8 cellular contexts compared by ENCODE assay signal in the genomic region with DNA sequence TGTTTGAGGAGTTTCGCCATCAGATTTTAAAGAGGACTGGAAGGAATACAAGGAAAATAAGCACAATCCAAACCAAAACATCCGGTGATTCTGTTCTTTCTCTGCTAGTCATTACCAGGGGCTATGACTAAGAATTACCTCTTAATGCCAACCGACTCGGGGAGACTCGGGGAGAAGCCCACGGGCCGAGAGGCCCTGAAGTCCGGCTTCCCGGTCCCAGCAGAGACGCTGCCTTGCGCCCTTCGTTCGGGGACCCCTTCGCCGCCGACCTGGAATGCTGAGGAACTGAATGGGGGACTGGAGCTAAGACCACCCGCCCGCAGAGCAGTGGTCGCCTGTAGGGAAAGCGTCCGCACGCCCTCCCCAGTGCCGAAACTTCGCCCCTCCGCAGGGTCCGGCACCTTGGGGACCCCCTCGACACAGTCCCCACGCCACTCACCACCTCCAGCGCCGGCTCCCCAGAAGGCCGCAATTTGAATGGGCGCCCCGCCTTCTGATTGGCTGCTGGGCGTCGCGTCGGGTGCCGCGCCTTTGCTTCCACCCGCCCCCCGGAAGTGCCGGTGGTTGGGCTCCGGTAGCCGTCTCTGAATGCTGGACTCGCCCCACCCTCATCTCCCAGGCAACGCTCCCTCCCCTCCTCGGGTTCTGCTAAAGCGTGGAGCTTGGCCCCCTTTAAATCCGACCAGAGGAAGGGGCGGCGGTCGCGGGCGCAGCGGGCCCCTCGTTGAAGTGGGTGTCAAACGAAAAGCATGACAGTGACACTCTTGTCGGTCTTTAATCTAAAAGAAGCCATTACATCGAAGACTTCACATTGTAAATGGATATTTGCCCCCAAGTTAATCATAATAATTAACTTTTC. TPM values are rescaled to one million over a fixed set of nuclear protein-coding genes. Genes with fewer than 3 reads are reported as not detected.
DNase-seq lines count a peak whose midpoint lies in the region; ATAC-seq, FAIRE-seq and TF ChIP-seq lines count a peak whose summit lies in the region.

A gene with protein sequence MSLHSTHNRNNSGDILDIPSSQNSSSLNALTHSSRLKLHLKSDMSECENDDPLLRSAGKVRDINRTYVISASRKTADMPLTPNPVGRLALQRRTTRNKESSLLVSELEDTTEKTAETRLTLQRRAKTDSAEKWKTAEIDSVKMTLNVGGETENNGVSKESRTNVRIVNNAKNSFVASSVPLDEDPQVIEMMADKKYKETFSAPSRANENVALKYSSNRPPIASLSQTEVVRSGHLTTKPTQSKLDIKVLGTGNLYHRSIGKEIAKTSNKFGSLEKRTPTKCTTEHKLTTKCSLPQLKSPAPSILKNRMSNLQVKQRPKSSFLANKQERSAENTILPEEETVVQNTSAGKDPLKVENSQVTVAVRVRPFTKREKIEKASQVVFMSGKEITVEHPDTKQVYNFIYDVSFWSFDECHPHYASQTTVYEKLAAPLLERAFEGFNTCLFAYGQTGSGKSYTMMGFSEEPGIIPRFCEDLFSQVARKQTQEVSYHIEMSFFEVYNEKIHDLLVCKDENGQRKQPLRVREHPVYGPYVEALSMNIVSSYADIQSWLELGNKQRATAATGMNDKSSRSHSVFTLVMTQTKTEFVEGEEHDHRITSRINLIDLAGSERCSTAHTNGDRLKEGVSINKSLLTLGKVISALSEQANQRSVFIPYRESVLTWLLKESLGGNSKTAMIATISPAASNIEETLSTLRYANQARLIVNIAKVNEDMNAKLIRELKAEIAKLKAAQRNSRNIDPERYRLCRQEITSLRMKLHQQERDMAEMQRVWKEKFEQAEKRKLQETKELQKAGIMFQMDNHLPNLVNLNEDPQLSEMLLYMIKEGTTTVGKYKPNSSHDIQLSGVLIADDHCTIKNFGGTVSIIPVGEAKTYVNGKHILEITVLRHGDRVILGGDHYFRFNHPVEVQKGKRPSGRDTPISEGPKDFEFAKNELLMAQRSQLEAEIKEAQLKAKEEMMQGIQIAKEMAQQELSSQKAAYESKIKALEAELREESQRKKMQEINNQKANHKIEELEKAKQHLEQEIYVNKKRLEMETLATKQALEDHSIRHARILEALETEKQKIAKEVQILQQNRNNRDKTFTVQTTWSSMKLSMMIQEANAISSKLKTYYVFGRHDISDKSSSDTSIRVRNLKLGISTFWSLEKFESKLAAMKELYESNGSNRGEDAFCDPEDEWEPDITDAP (N-terminal part only) (minus strand): TSS at position 479 of the 859 bp plus-strand sequence. CDS start 2,028 bp downstream, outside the sequence.

- DNase-seq in AG09319 (ENCODE audit: extremely low read depth, low read depth): peak; percentile 55
- DNase-seq in NCI-H345 (lab: John Stamatoyannopoulos, UW): peak; percentile 97
- peak; percentile 95 for DNase-seq in WTC11 (ENCODE audit: low spot score)
- DNase-seq in central memory CD4-positive, alpha-beta T cell: peak; percentile 89
- DNase-seq in keratinocyte (ENCODE audit: low read depth, low spot score): peak; percentile 44
- peak; percentile 96 for DNase-seq in stimulated activated CD4-positive, alpha-beta T cell treated with anti-CD3 and anti-CD28 coated beads, Interleukin-15, amount 100 ng/mL, for 24 hours

- ATAC-seq in GM19025 (IDR thresholded peaks at IDR 0.05; ENCODE audit: low read depth, unreplicated experiment) (peak; percentile 97), HG03280 (IDR thresholded peaks at IDR 0.05; ENCODE audit: unreplicated experiment) (peak; percentile 94), WTC11 (peak; percentile 99)

- peak within 1 kb of the TSS; percentile 98 for H3K9ac ChIP-seq in keratinocyte (ENCODE audit: control insufficient read depth, extremely low read depth, insufficient read depth, low read length)

- no peak for TF ChIP-seq CTCF in AG09319 (IDR thresholded peaks at IDR 0.05; ENCODE audit: low read depth, low read length)
- TF ChIP-seq CTCF in WTC11 (IDR thresholded peaks at IDR 0.05): no peak
- no peak for TF ChIP-seq CTCF in keratinocyte (optimal IDR thresholded peaks at IDR 0.05 in 1 of 3, IDR thresholded peaks at IDR 0.05 in 1 of 3, conservative IDR thresholded peaks at IDR 0.05 in 1 of 3; ENCODE audit: extremely low read depth in 1 of 3, insufficient read depth in 2 of 3, low read length in 3 of 3)

- CTCF ChIA-PET in WTC11 (lab: Charles Lee): interaction anchor here (0.6 to 5.1 kb wide), 6 partner anchors 49 to 499 kb away, joined by 3 to 40 read pairs (median 4); a partner anchor contains a TSS

- H3K9me3 ChIP-seq in keratinocyte (ENCODE audit: control insufficient read depth, low read depth, low read length): no peaks in the 10 kb centered on the region

- H3K36me3 Mint-ChIP-seq in WTC11: peaks cover 21% of the 10 kb centered on the region

- POLR2A ChIA-PET in WTC11 (lab: Charles Lee): interaction anchor here (0.6 to 1.0 kb wide), 3 partner anchors 49 to 268 kb away, joined by 3 to 8 read pairs (median 3); a partner anchor contains a TSS

- peaks cover 0 to 4% of the 10 kb centered on the region in 2 experiments for H3K36me3 ChIP-seq in keratinocyte (ENCODE audit: control insufficient read depth in 2 of 2, extremely low read depth in 1 of 2, insufficient read depth in 2 of 2, low read length in 2 of 2)

- peak within 1 kb of the TSS; percentile 90 for H2AFZ ChIP-seq in keratinocyte (ENCODE audit: control insufficient read depth, low read length)

- dilution Hi-C loops in keratinocyte (cut with MboI; ENCODE audit: extremely low pct_ligation_motif_present, low sequenced_read_pairs): loop anchor here (25.0 kb wide), 1 partner anchor 167 kb away; no protein-coding TSS in a partner anchor

- no peaks in the 10 kb centered on the region for H3K9me1 ChIP-seq in keratinocyte (ENCODE audit: control insufficient read depth, extremely low read depth, insufficient read depth, low read length)

- H3K27me3 Mint-ChIP-seq in WTC11 (ENCODE audit: low read depth): no peaks in the 10 kb centered on the region

- H3K4me1 Mint-ChIP-seq in WTC11: peaks cover 24% of the 10 kb centered on the region

- H3K27ac ChIP-seq in keratinocyte (ENCODE audit: control insufficient read depth, insufficient read depth, low read length): peak within 1 kb of the TSS; percentile 97

- no peak for FAIRE-seq in keratinocyte (lab: Jason Lieb, UNC)

- H3K9me3 Mint-ChIP-seq in WTC11: no peaks in the 10 kb centered on the region

- H3K4me3 ChIP-seq in keratinocyte (ENCODE audit: control insufficient read depth in 2 of 3, extremely low read depth in 1 of 3, insufficient read depth in 2 of 3, low read depth in 1 of 3, low read length in 3 of 3): peak within 1 kb of the TSS; percentile 80 to 90 (median 89)

- H4K20me1 ChIP-seq in keratinocyte (ENCODE audit: control insufficient read depth, extremely low read depth, insufficient read depth, low read length): peaks cover 3% of the 10 kb centered on the region

- H3K4me1 ChIP-seq in keratinocyte (ENCODE audit: control insufficient read depth, extremely low read depth, insufficient read depth, low read length): peaks cover 25% of the 10 kb centered on the region

- H3K27ac Mint-ChIP-seq in WTC11: peak within 1 kb of the TSS; percentile 87

- peaks cover 12% of the 10 kb centered on the region for H3K79me2 ChIP-seq in keratinocyte (ENCODE audit: control insufficient read depth, insufficient read depth, low read length)

- H3K4me3 Mint-ChIP-seq in WTC11: peak within 1 kb of the TSS; percentile 96

- no peaks in the 10 kb centered on the region for H3K27me3 ChIP-seq in keratinocyte (ENCODE audit: control insufficient read depth, extremely low read depth, insufficient read depth, low read length)

- peak within 1 kb of the TSS; percentile 95 for H3K4me2 ChIP-seq in keratinocyte (ENCODE audit: control insufficient read depth, extremely low read depth, insufficient read depth, low read depth, low read length)

TF ChIP-seq in WTC11, 78 proteins besides CTCF, POLR2A, EP300 and RAD21 (continues in another document):
- TF ChIP-seq SMAD3 (CRISPR knock-in tag; IDR thresholded peaks at IDR 0.05; ENCODE audit: borderline replicate concordance) (peak; percentile 95), CREM (CRISPR knock-in tag; IDR thresholded peaks at IDR 0.05) (peak; percentile 79; the same call in 1 of the 2 replicates), SP1 (CRISPR knock-in tag; conservative IDR thresholded peaks at IDR 0.05) (peak; percentile 86), NFYB (CRISPR knock-in tag; conservative IDR thresholded peaks at IDR 0.05; ENCODE audit: low read depth) (peak; percentile 95), ETV6 (CRISPR knock-in tag; IDR thresholded peaks at IDR 0.05) (peak; percentile 86; the same call in 1 of the 2 replicates), SMAD4 (CRISPR knock-in tag; IDR thresholded peaks at IDR 0.05) (no peak)
- TF ChIP-seq, protein P1, sequence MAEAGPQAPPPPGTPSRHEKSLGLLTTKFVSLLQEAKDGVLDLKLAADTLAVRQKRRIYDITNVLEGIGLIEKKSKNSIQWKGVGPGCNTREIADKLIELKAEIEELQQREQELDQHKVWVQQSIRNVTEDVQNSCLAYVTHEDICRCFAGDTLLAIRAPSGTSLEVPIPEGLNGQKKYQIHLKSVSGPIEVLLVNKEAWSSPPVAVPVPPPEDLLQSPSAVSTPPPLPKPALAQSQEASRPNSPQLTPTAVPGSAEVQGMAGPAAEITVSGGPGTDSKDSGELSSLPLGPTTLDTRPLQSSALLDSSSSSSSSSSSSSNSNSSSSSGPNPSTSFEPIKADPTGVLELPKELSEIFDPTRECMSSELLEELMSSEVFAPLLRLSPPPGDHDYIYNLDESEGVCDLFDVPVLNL (CRISPR knock-in tag; IDR thresholded peaks at IDR 0.05; ENCODE audit: borderline replicate concordance, low read depth): peak; percentile 87; the same call in 1 of the 2 replicates
- TF ChIP-seq, protein P2, sequence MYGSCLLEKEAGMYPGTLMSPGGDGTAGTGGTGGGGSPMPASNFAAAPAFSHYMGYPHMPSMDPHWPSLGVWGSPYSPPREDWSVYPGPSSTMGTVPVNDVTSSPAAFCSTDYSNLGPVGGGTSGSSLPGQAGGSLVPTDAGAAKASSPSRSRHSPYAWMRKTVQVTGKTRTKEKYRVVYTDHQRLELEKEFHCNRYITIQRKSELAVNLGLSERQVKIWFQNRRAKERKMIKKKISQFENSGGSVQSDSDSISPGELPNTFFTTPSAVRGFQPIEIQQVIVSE (CRISPR knock-in tag; IDR thresholded peaks at IDR 0.05; ENCODE audit: borderline replicate concordance): no peak

RNA-seq across cellular contexts. Expression of the gene that starts here (rescaled TPM):
- 20.0 to 24.4 TPM (median 20.7 TPM) in 3 replicates for total RNA-seq in WTC11 (2021)
- polyA plus RNA-seq in keratinocyte: 0.90 to 6.2 TPM (median 3.7 TPM) in 3 replicates
- 0.17 TPM for polyA plus RNA-seq in keratinocyte (2011; ENCODE audit: low read depth)
- polyA plus RNA-seq in keratinocyte (2011; cell fraction: cytosol; rRNA removed): 0.97 and 1.5 TPM in 2 replicates
- 2.0 and 2.7 TPM in 2 replicates for polyA plus RNA-seq in keratinocyte (2011; cell fraction: nucleus; rRNA removed)
- polyA plus RNA-seq in keratinocyte (2012; ENCODE audit: low replicate concordance): 0.08 and 4.1 TPM in 2 replicates
- 0.46 to 6.1 TPM (median 0.79 TPM) in 3 replicates for polyA minus RNA-seq in keratinocyte
- polyA minus RNA-seq in keratinocyte (2011; cell fraction: cytosol; rRNA and poly(A)+ RNA removed): 1.2 TPM
- 1.4 and 3.3 TPM in 2 replicates for polyA minus RNA-seq in keratinocyte (2011; cell fraction: nucleus; rRNA and poly(A)+ RNA removed)

Comparison
In these comparisons a context has a peak if more than half of its experiments do, and no peak if none do; other contexts are left out.
1. Peak in every context shown above with its lines: DNase-seq, ATAC-seq, H3K4me3 ChIP-seq and H3K27ac ChIP-seq.
2. DNase-seq: peak in every context shown above with its lines; median percentile 97 in NCI-H345; 96 in stimulated activated CD4-positive, alpha-beta T cell treated with anti-CD3 and anti-CD28 coated beads, Interleukin-15, amount 100 ng/mL, for 24 hours; 95 in WTC11; 89 in central memory CD4-positive, alpha-beta T cell; 55 in AG09319; 44 in keratinocyte.